2 cellular contexts compared by ENCODE assay signal in genomic region chr7:133275008-133275407, GRCh38.
TF ChIP-seq lines count a peak whose summit lies in the region.

No MANE protein-coding gene starts in this region.

TF ChIP-seq in K562, 482 proteins besides CTCF, POLR2A, EP300 and RAD21:
- TF ChIP-seq ZNF24 (IDR thresholded peaks at IDR 0.05) (peak; percentile 68; the same call in 1 of the 2 replicates), CREB3L1 (IDR thresholded peaks at IDR 0.05; ENCODE audit: borderline replicate concordance, low read depth) (no peak), ZNF668 (CRISPR knock-in tag; IDR thresholded peaks at IDR 0.05) (no peak)

TF ChIP-seq in HepG2, 621 proteins besides CTCF, POLR2A, EP300 and RAD21:
- no peak for TF ChIP-seq BCLAF1 (IDR thresholded peaks at IDR 0.05)
- TF ChIP-seq ZNF274 (CRISPR knock-in tag; IDR thresholded peaks at IDR 0.05), result no peak
- TF ChIP-seq REPIN1 (CRISPR knock-in tag; IDR thresholded peaks at IDR 0.05; ENCODE audit: borderline replicate concordance, low read depth), result no peak
- no peak for TF ChIP-seq SALL1 (CRISPR knock-in tag; IDR thresholded peaks at IDR 0.05)
- no peak for TF ChIP-seq HMGA1 (CRISPR knock-in tag; conservative IDR thresholded peaks at IDR 0.05)
- TF ChIP-seq RAD51 (IDR thresholded peaks at IDR 0.05; ENCODE audit: borderline replicate concordance), result no peak
- TF ChIP-seq KDM6A (CRISPR knock-in tag; IDR thresholded peaks at IDR 0.05; ENCODE audit: low read depth), result no peak
- no peak for TF ChIP-seq ZNF674 (CRISPR knock-in tag; IDR thresholded peaks at IDR 0.05; ENCODE audit: low read depth)
- TF ChIP-seq JUN (CRISPR knock-in tag; IDR thresholded peaks at IDR 0.05), result no peak
- TF ChIP-seq CENPBD1 (CRISPR knock-in tag; IDR thresholded peaks at IDR 0.05; ENCODE audit: borderline replicate concordance, low read depth), result no peak
- no peak for TF ChIP-seq ARHGAP35 (CRISPR knock-in tag; IDR thresholded peaks at IDR 0.05; ENCODE audit: borderline replicate concordance)
- TF ChIP-seq ZNF761 (CRISPR knock-in tag; conservative IDR thresholded peaks at IDR 0.05), result no peak
- no peak for TF ChIP-seq ZMAT5 (CRISPR knock-in tag; IDR thresholded peaks at IDR 0.05; ENCODE audit: borderline replicate concordance, low read depth)
- no peak for TF ChIP-seq ZNF747 (CRISPR knock-in tag; IDR thresholded peaks at IDR 0.05; ENCODE audit: borderline replicate concordance)
- no peak for TF ChIP-seq ZNF556 (CRISPR knock-in tag; IDR thresholded peaks at IDR 0.05; ENCODE audit: borderline replicate concordance)
